7 cellular contexts compared by ENCODE assay signal in the genomic region with DNA sequence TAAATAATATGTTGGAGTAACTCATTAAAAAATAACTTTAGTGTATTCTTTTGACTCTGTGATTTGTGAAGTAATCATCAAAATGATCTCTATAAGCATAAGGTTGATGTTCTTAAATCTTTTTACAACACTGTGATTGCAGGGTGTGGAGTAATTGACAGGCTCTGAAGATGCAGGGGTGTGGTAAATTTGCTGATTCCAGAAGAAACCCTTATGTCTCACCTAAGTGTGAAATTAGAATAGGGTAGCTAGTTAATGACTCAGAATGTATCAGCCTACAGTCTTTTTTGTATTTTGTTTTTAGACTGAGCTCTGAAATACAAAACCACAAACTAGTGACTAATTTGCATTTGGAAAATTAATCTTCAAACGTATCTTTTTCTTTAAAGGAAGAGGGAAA. TPM values are rescaled to one million over a fixed set of nuclear protein-coding genes. Genes with fewer than 3 reads are reported as not detected.
DNase-seq lines count a peak whose midpoint lies in the region; ATAC-seq and TF ChIP-seq lines count a peak whose summit lies in the region.

No MANE protein-coding gene starts in this region.

- no peak overlapping the region for H3K4me3 ChIP-seq in HEK293 (ENCODE audit: low read depth, low read length)
- no peak overlapping the region for H3K4me3 ChIP-seq in PC-3 (ENCODE audit: low read length)
- no peak overlapping the region for H3K4me3 ChIP-seq in mucosa of descending colon
- H3K4me3 ChIP-seq in right cardiac atrium (ENCODE audit: low read length): no peak overlapping the region
- no peak overlapping the region for H3K4me3 ChIP-seq in H7 (ENCODE audit: insufficient read depth, low read depth, low read length)
- H3K4me3 ChIP-seq in body of pancreas: no peak overlapping the region

- POLR2A ChIA-PET in HEK293 (lab: Yijun Ruan, JAX) (no interaction called here), PC-3 (lab: Charles Lee; ENCODE audit: unreplicated experiment) (interaction anchor here (0.5 kb wide), 1 partner anchor 113 kb away, joined by 4 read pairs; no protein-coding TSS in a partner anchor)

- H3K27me3 ChIP-seq in PC-3 (ENCODE audit: low read length): no peaks in the 10 kb centered on the region
- H3K27me3 ChIP-seq in right cardiac atrium (ENCODE audit: control insufficient read depth, insufficient read depth): no peaks in the 10 kb centered on the region
- no peaks in the 10 kb centered on the region for H3K27me3 ChIP-seq in H7 (ENCODE audit: control insufficient read depth, insufficient read depth, low read length)
- H3K27me3 ChIP-seq in body of pancreas: no peaks in the 10 kb centered on the region

- H3K27ac ChIP-seq in HEK293 (ENCODE audit: extremely low read depth, low read depth, low read length) (no peak overlapping the region), PC-3 (ENCODE audit: low read length) (no peak overlapping the region), right cardiac atrium (ENCODE audit: low read length) (no peak overlapping the region), body of pancreas (no peak overlapping the region)

- CTCF ChIA-PET in HEK293 (lab: Yijun Ruan, JAX) (no interaction called here), PC-3 (lab: Charles Lee) (no interaction called here)

- no peak for TF ChIP-seq POLR2A in body of pancreas (IDR thresholded peaks at IDR 0.05)

- BruUV-seq in PC-3 (replicated peaks; lab: Mats Ljungman, UMichigan): no TSS peak

- H4K20me1 ChIP-seq in PC-3 (ENCODE audit: low read length): peaks cover 66% of the 10 kb centered on the region

- no peaks in the 10 kb centered on the region for H3K9me3 ChIP-seq in HEK293 (ENCODE audit: control insufficient read depth, insufficient read depth, low read depth, low read length)
- no peaks in the 10 kb centered on the region for H3K9me3 ChIP-seq in PC-3 (ENCODE audit: low read length)
- H3K9me3 ChIP-seq in mucosa of descending colon: no peaks in the 10 kb centered on the region
- no peaks in the 10 kb centered on the region for H3K9me3 ChIP-seq in right cardiac atrium (ENCODE audit: control insufficient read depth, low read length)
- H3K9me3 ChIP-seq in body of pancreas: no peaks in the 10 kb centered on the region

- DNase-seq in PC-3 (peak; percentile 39), mucosa of descending colon (no peak), right cardiac atrium (no peak), H7 (no peak), body of pancreas (no peak)

- peaks cover 3% of the 10 kb centered on the region for H3F3A ChIP-seq in PC-3 (ENCODE audit: low read length, unreplicated experiment)

- no peaks in the 10 kb centered on the region for H3K9me2 ChIP-seq in PC-3 (replicated peaks; ENCODE audit: low read length)

- peak overlapping the region; percentile 14 for H3K4me2 ChIP-seq in PC-3 (ENCODE audit: low read length)

- peaks cover 99% of the 10 kb centered on the region for H3K79me2 ChIP-seq in PC-3 (ENCODE audit: low read length)

- TF ChIP-seq CTCF in HEK293 (tag by site-specific recombination; IDR thresholded peaks at IDR 0.05) (no peak), PC-3 (conservative IDR thresholded peaks at IDR 0.05; ENCODE audit: low read depth, low read length) (no peak), mucosa of descending colon (IDR thresholded peaks at IDR 0.05) (no peak), body of pancreas (IDR thresholded peaks at IDR 0.05) (no peak)

- no peak overlapping the region for H2AFZ ChIP-seq in PC-3 (ENCODE audit: low read length)

- H3K4me1 ChIP-seq in HEK293 (ENCODE audit: control insufficient read depth, insufficient read depth, low read length) (peaks cover 21% of the 10 kb centered on the region), PC-3 (ENCODE audit: insufficient read depth, low read length) (peaks cover 49% of the 10 kb centered on the region), mucosa of descending colon (ENCODE audit: low read depth) (peaks cover 27% of the 10 kb centered on the region), right cardiac atrium (ENCODE audit: control insufficient read depth, insufficient read depth, low read length) (peaks cover 5% of the 10 kb centered on the region), body of pancreas (peaks cover 35% of the 10 kb centered on the region)

- no peak overlapping the region for H3K9ac ChIP-seq in PC-3 (ENCODE audit: low read length)

- WGBS in right cardiac atrium: 47% methylated on average over 1 of the region's 1 CpG
- WGBS in body of pancreas, 2 donors: 28 to 36% methylated on average over 1 of the region's 1 CpG

- intact Hi-C loops in PC-3 (cut with micrococcal nuclease): no loop called here
- intact Hi-C loops in mucosa of descending colon (cut with DNase I, micrococcal nuclease): no loop called here
- intact Hi-C loops in right cardiac atrium (cut with DNase I): no loop called here
- intact Hi-C loops in body of pancreas (cut with DNase I): no loop called here

- ATAC-seq in GM18867 (IDR thresholded peaks at IDR 0.05; ENCODE audit: unreplicated experiment): peak; percentile 79
- peak; percentile 68 for ATAC-seq in PC-3
- ATAC-seq in mucosa of descending colon: peak; percentile 55
- ATAC-seq in right cardiac atrium: no peak
- no peak for ATAC-seq in body of pancreas

- H3K36me3 ChIP-seq in HEK293 (ENCODE audit: control insufficient read depth in 2 of 2, insufficient read depth in 1 of 2, low read length in 2 of 2): peaks cover 11 to 14% of the 10 kb centered on the region in 2 experiments; a peak in 2 of 3 replicates
- H3K36me3 ChIP-seq in PC-3 (ENCODE audit: low read depth, low read length): peaks cover 9% of the 10 kb centered on the region
- no peaks in the 10 kb centered on the region for H3K36me3 ChIP-seq in mucosa of descending colon (ENCODE audit: low read depth)
- H3K36me3 ChIP-seq in H7 (replicated peaks; ENCODE audit: control insufficient read depth, insufficient read depth, low read length): no peaks in the 10 kb centered on the region
- H3K36me3 ChIP-seq in body of pancreas (replicated peaks in 1 of 2; ENCODE audit: insufficient read depth in 1 of 2, low read depth in 2 of 2): no peaks in the 10 kb centered on the region

TF ChIP-seq in HEK293, 187 proteins besides CTCF, POLR2A, EP300 and RAD21:
- TF ChIP-seq, protein P1, sequence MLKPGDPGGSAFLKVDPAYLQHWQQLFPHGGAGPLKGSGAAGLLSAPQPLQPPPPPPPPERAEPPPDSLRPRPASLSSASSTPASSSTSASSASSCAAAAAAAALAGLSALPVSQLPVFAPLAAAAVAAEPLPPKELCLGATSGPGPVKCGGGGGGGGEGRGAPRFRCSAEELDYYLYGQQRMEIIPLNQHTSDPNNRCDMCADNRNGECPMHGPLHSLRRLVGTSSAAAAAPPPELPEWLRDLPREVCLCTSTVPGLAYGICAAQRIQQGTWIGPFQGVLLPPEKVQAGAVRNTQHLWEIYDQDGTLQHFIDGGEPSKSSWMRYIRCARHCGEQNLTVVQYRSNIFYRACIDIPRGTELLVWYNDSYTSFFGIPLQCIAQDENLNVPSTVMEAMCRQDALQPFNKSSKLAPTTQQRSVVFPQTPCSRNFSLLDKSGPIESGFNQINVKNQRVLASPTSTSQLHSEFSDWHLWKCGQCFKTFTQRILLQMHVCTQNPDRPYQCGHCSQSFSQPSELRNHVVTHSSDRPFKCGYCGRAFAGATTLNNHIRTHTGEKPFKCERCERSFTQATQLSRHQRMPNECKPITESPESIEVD (tag by site-specific recombination; IDR thresholded peaks at IDR 0.05): peak; percentile 24; the same call in 1 of the 2 replicates
- no peak for TF ChIP-seq ZNF701 (tag by site-specific recombination; IDR thresholded peaks at IDR 0.05)
- no peak for TF ChIP-seq FEZF1 (tag by site-specific recombination; IDR thresholded peaks at IDR 0.05)
- TF ChIP-seq ZEB2 (tag by site-specific recombination; IDR thresholded peaks at IDR 0.05): no peak
- TF ChIP-seq SP7 (tag by site-specific recombination; IDR thresholded peaks at IDR 0.05): peak; percentile 76

RNA-seq across cellular contexts. Expression of a gene that starts 5.9 kb away (rescaled TPM):
- 16.9 and 19.2 TPM in 2 replicates for total RNA-seq in PC-3 (2014; rRNA removed)
- 10 to 100 TPM; 25.9 to 38.4 (median 35.4) TPM for total RNA-seq in mucosa of descending colon
- 10 to 100 TPM; 13.4 to 20.7 (median 17.3) TPM for total RNA-seq in right cardiac atrium
- 10.5 TPM for polyA plus RNA-seq in right cardiac atrium
- 22.7 and 32.0 TPM in 2 replicates for total RNA-seq in H7 (2014; rRNA removed; shearing (Covaris generic))
- 10 to 100 TPM; 21.4 to 28.8 TPM for total RNA-seq in body of pancreas

RNA-seq across cellular contexts. Expression of a gene that starts 44.5 kb away (rescaled TPM):
- total RNA-seq in PC-3 (2014; rRNA removed) (48.0 and 53.7 TPM in 2 replicates), mucosa of descending colon (10 to 100 TPM; 46.2 to 51.7 (median 46.2) TPM), right cardiac atrium (10 to 100 TPM; 81.4 to 91.9 (median 87.8) TPM), body of pancreas (10 to 100 TPM; 22.1 to 23.1 TPM)
- 189 TPM for polyA plus RNA-seq in right cardiac atrium
- total RNA-seq in H7 (2014; rRNA removed; shearing (Covaris generic)): 53.0 and 54.0 TPM in 2 replicates

RNA-seq across cellular contexts. Expression of a gene that starts 45.9 kb away (rescaled TPM):
- total RNA-seq in PC-3 (2014; rRNA removed) (11.7 and 15.6 TPM in 2 replicates), mucosa of descending colon (1 to 10 TPM; 3.2 to 5.7 (median 3.6) TPM), right cardiac atrium (1 to 10 TPM; 2.9 to 4.1 (median 3.9) TPM), body of pancreas (1 to 10 TPM; 3.4 to 4.3 TPM)
- polyA plus RNA-seq in right cardiac atrium: 1.9 TPM
- total RNA-seq in H7 (2014; rRNA removed; shearing (Covaris generic)): 9.1 and 14.6 TPM in 2 replicates

Comparison
In these comparisons a context has a peak if more than half of its experiments do, and no peak if none do; other contexts are left out.
1. ATAC-seq: peak in GM18867 (single experiment), PC-3 (single experiment) and mucosa of descending colon (single experiment); none in right cardiac atrium (0 of 2) and body of pancreas (single experiment).